16 cellular contexts compared by ENCODE assay signal in the genomic region with DNA sequence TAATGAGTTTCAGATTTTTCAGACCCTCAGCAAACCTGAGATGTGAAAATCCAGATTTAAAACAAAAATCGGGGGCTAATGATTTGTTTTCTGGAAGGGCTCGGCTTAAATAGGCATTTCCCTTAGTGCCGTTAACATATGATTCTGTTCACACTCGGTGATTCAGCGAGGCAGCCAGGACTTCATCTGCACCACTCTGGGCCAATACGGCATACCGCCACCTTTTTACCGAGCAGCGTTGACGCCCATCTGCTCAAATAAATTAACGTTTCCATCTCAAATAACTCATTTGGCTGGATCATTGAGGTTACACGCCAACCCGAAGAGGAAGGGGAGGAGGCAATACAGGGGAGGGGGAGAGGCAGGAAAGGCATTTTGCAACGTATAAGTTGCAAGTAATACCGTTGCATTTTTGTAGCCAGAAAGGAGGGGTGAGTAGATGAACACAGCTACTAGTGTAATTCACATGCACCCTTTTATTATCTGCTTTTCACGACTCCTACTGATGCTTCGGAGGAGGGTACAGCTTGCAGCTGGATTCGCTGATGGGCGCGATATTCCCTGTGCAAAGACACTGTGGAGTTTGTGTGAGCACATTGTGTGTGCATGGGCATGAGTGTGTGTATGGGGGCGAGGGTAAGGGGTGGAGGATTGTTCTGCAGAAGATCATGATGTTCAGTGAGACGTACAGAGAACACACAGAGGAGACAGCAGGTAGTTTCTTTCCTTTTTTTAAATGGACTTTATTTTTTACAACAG. TPM values are rescaled to one million over a fixed set of nuclear protein-coding genes. Genes with fewer than 3 reads are reported as not detected.
DNase-seq lines count a peak whose midpoint lies in the region; ATAC-seq, FAIRE-seq and TF ChIP-seq lines count a peak whose summit lies in the region.
"Had no signal": no experiment of that assay in that cellular context is flagged by ENCODE, and none has a peak within 500 bp of the region (broad histone marks: within the 10 kb centered on the region; RNA-seq: fewer than 3 reads in every experiment).

No MANE protein-coding gene starts in this region.

- H2AFZ ChIP-seq in astrocyte (ENCODE audit: low read depth, low read length): no peak overlapping the region
- no peak overlapping the region for H2AFZ ChIP-seq in mesenchymal stem cell (ENCODE audit: low read depth, low read length)

- H3K4ac ChIP-seq in mesenchymal stem cell (ENCODE audit: low read depth in 1 of 2, low read length in 2 of 2): no peak overlapping the region

- H3K79me2 ChIP-seq in astrocyte (ENCODE audit: insufficient read depth, low read length): no peaks in the 10 kb centered on the region

- H3K4me2 ChIP-seq in astrocyte (ENCODE audit: low read length): peak overlapping the region; percentile 64
- no peak overlapping the region for H3K4me2 ChIP-seq in mesenchymal stem cell (ENCODE audit: low read length, poor library complexity, severe bottlenecking)

- H3K36me3 ChIP-seq in astrocyte (ENCODE audit: insufficient read depth, low read length) (no peaks in the 10 kb centered on the region), mesenchymal stem cell (ENCODE audit: control insufficient read depth in 1 of 2, insufficient read depth in 2 of 2, low read depth in 1 of 2, low read length in 2 of 2) (no peaks in the 10 kb centered on the region)
- no peaks in the 10 kb centered on the region for H3K36me3 ChIP-seq in effector memory CD4-positive, alpha-beta T cell (ENCODE audit: control insufficient read depth, insufficient read depth, low read length)

- H3K27me3 ChIP-seq in astrocyte (ENCODE audit: insufficient read depth, low read length) (no peaks in the 10 kb centered on the region), mesenchymal stem cell (ENCODE audit: control insufficient read depth in 1 of 2, insufficient read depth in 1 of 2, low read length in 2 of 2) (peaks cover 0 to 4% of the 10 kb centered on the region in 2 experiments)
- no peaks in the 10 kb centered on the region for H3K27me3 ChIP-seq in effector memory CD4-positive, alpha-beta T cell (replicated peaks; ENCODE audit: control insufficient read depth, insufficient read depth, low read length, poor library complexity, severe bottlenecking)

- H2BK15ac ChIP-seq in mesenchymal stem cell (ENCODE audit: low read depth, poor library complexity, severe bottlenecking): no peak overlapping the region

- FAIRE-seq in astrocyte (lab: Jason Lieb, UNC): no peak

- no peak overlapping the region for H3K4me3 Mint-ChIP-seq in astrocyte (ENCODE audit: unreplicated experiment)
- H3K4me3 Mint-ChIP-seq: T-helper 17 cell had no signal

- no peak overlapping the region for H2BK5ac ChIP-seq in mesenchymal stem cell (ENCODE audit: low read depth, low read length, poor library complexity, severe bottlenecking)

- no peak overlapping the region for H3K27ac ChIP-seq in astrocyte (ENCODE audit: low read depth, low read length)
- no peak overlapping the region for H3K27ac ChIP-seq in mesenchymal stem cell (ENCODE audit: low read length, poor library complexity, severe bottlenecking)
- no peak overlapping the region for H3K27ac ChIP-seq in effector memory CD4-positive, alpha-beta T cell (ENCODE audit: insufficient read depth, low read length, poor library complexity, severe bottlenecking)

- DNase-seq in AG09309 (ENCODE audit: low read depth): no peak
- DNase-seq in HFF-Myc (ENCODE audit: extremely low read depth, low read depth): no peak
- no peak for DNase-seq in astrocyte (ENCODE audit: low read depth)
- DNase-seq in mesenchymal stem cell: no peak
- DNase-seq in NCI-H2081 treated with DMSO at 0.1 percent for 48 hours (lab: John Stamatoyannopoulos, UW): no peak
- no peak for DNase-seq in mesenteric fat pad (ENCODE audit: low spot score)
- DNase-seq in effector memory CD4-positive, alpha-beta T cell: no peak
- DNase-seq: activated CD4-positive, alpha-beta T cell treated with anti-CD3 and anti-CD28 coated beads, Interleukin-2, amount 50 U/mL, for 48 hours; activated effector memory CD4-positive, alpha-beta T cell treated with Interleukin-2 at 50 U/mL for 16 hours; CD4-positive, CD25-positive, alpha-beta regulatory T cell; erythroblast; NCI-H1930; retina; T-helper 17 cell had no signal

- no peaks in the 10 kb centered on the region for H3K36me3 Mint-ChIP-seq in astrocyte (ENCODE audit: low read depth, unreplicated experiment)
- H3K36me3 Mint-ChIP-seq: CD4-positive, CD25-positive, alpha-beta regulatory T cell had no signal

- no peaks in the 10 kb centered on the region for H3K79me1 ChIP-seq in mesenchymal stem cell (replicated peaks; ENCODE audit: low read length, poor library complexity, severe bottlenecking)

- ATAC-seq in GM21367 (IDR thresholded peaks at IDR 0.05; ENCODE audit: unreplicated experiment): no peak
- ATAC-seq: Panc1, T-helper 17 cell had no signal

- H3K4me3 ChIP-seq in AG09309 (ENCODE audit: control insufficient read depth, low read depth, low read length): peak overlapping the region; percentile 23; the same call in 1 of the 2 replicates
- H3K4me3 ChIP-seq in HFF-Myc (replicated peaks; ENCODE audit: low read depth, low read length): 0 out of 2 replicates have a peak overlapping the region, but pooled peaks have one; percentile 1
- H3K4me3 ChIP-seq in astrocyte (ENCODE audit: insufficient read depth, low read depth, low read length): no peak overlapping the region
- peak overlapping the region in 1 of 2 experiments; percentile 71 for H3K4me3 ChIP-seq in mesenchymal stem cell (ENCODE audit: insufficient read depth in 1 of 2, low read depth in 1 of 2, low read length in 2 of 2)
- H3K4me3 ChIP-seq in effector memory CD4-positive, alpha-beta T cell (ENCODE audit: insufficient read depth, low read depth, low read length, poor library complexity, severe bottlenecking): no peak overlapping the region

- H3K4me1 ChIP-seq in astrocyte (ENCODE audit: insufficient read depth, low read length): peaks cover 6% of the 10 kb centered on the region
- peaks cover 4% of the 10 kb centered on the region for H3K4me1 ChIP-seq in mesenchymal stem cell (ENCODE audit: control insufficient read depth, insufficient read depth, low read depth, low read length)
- no peaks in the 10 kb centered on the region for H3K4me1 ChIP-seq in effector memory CD4-positive, alpha-beta T cell (ENCODE audit: control insufficient read depth, insufficient read depth, low read length, poor library complexity, severe bottlenecking)

- H3K9me3 ChIP-seq in astrocyte (ENCODE audit: insufficient read depth, low read depth, low read length) (no peaks in the 10 kb centered on the region), mesenchymal stem cell (ENCODE audit: control insufficient read depth, low read length) (no peaks in the 10 kb centered on the region)
- H3K9me3 ChIP-seq in effector memory CD4-positive, alpha-beta T cell (ENCODE audit: control insufficient read depth, low read length): no peaks in the 10 kb centered on the region

- H4K91ac ChIP-seq in mesenchymal stem cell (ENCODE audit: low read length): no peak overlapping the region

- no peak overlapping the region for H3K27ac Mint-ChIP-seq in astrocyte (ENCODE audit: unreplicated experiment)
- H3K27ac Mint-ChIP-seq: T-helper 17 cell had no signal

- 94% methylated on average over 20 of the region's 22 CpGs for WGBS in mesenchymal stem cell

- peaks cover 4% of the 10 kb centered on the region for H3K27me3 Mint-ChIP-seq in astrocyte (ENCODE audit: low read depth, unreplicated experiment)

- no peak overlapping the region for H2BK12ac ChIP-seq in mesenchymal stem cell (ENCODE audit: low read length in 2 of 2)

- no peak overlapping the region for H2AK5ac ChIP-seq in mesenchymal stem cell (ENCODE audit: low read length, severe bottlenecking)

- H3K14ac ChIP-seq in mesenchymal stem cell (ENCODE audit: low read length in 2 of 2): no peak overlapping the region

- no peak overlapping the region for H3K23ac ChIP-seq in mesenchymal stem cell (ENCODE audit: low read length in 2 of 2)

- H4K20me1 ChIP-seq in astrocyte (ENCODE audit: insufficient read depth, low read length): no peaks in the 10 kb centered on the region

- H4K8ac ChIP-seq in mesenchymal stem cell (ENCODE audit: low read length): no peak overlapping the region

- H2BK120ac ChIP-seq in mesenchymal stem cell (ENCODE audit: low read depth, low read length): no peak overlapping the region

- H3K4me1 Mint-ChIP-seq in astrocyte (ENCODE audit: low read depth, unreplicated experiment): peaks cover 3% of the 10 kb centered on the region
- H3K4me1 Mint-ChIP-seq: T-helper 17 cell had no signal

- H3K9ac ChIP-seq in astrocyte (ENCODE audit: low read length) (no peak overlapping the region), mesenchymal stem cell (ENCODE audit: low read length) (peak overlapping the region; percentile 70)

- peaks cover 8% of the 10 kb centered on the region for H3K9me3 Mint-ChIP-seq in astrocyte (ENCODE audit: unreplicated experiment)
- H3K9me3 Mint-ChIP-seq: CD4-positive, CD25-positive, alpha-beta regulatory T cell had no signal

- no peak overlapping the region for H3K18ac ChIP-seq in mesenchymal stem cell (ENCODE audit: low read depth in 1 of 2, low read length in 2 of 2)

- no peak for TF ChIP-seq CTCF in AG09309 (IDR thresholded peaks at IDR 0.05; ENCODE audit: control insufficient read depth, insufficient read depth, low read depth, low read length, missing control alignments)
- no peak for TF ChIP-seq CTCF in HFF-Myc (IDR thresholded peaks at IDR 0.05; ENCODE audit: low read depth, low read length, missing control alignments)
- no peak for TF ChIP-seq CTCF in astrocyte (IDR thresholded peaks at IDR 0.05; ENCODE audit: insufficient read depth, low read depth, low read length)

RNA-seq across cellular contexts. Expression of a gene that starts 45.9 kb away (rescaled TPM):
- total RNA-seq in astrocyte (5.2 and 5.8 TPM in 2 replicates), mesenteric fat pad (1.1 TPM)
- 0.32 TPM for polyA plus RNA-seq in mesenchymal stem cell (2013, experiment 1 of 2)
- 0.60 TPM for polyA plus RNA-seq in mesenchymal stem cell (2013, experiment 2 of 2)

Comparison
In these comparisons a context has a peak if more than half of its experiments do, and no peak if none do; other contexts are left out.
1. H3K4me3 ChIP-seq: peak in AG09309 (single experiment) and HFF-Myc (single experiment); none in astrocyte (single experiment) and effector memory CD4-positive, alpha-beta T cell (single experiment).